In genomic region chr17:51722994-51723393, GRCh38 we compare ENCODE assay signal across 28 cellular contexts.
DNase-seq lines count a peak whose midpoint lies in the region; FAIRE-seq and TF ChIP-seq lines count a peak whose summit lies in the region.
"Had no signal": no experiment of that assay in that cellular context is flagged by ENCODE, and none has a peak within 500 bp of the region (broad histone marks: within the 10 kb centered on the region; RNA-seq: fewer than 3 reads in every experiment).

No MANE protein-coding gene starts in this region.

- no peaks in the 10 kb centered on the region for H3K9me3 ChIP-seq in breast epithelium
- H3K9me3 ChIP-seq in CD4-positive, alpha-beta memory T cell (ENCODE audit: control insufficient read depth in 1 of 2, low read length in 2 of 2) = no peaks in the 10 kb centered on the region

- BruUV-seq in MCF 10A (replicated peaks; lab: Mats Ljungman, UMichigan) = no TSS peak

- no peaks in the 10 kb centered on the region for H3K27me3 ChIP-seq in breast epithelium
- H3K27me3 ChIP-seq in CD4-positive, alpha-beta memory T cell (ENCODE audit: insufficient read depth, low read length) = no peaks in the 10 kb centered on the region

- FAIRE-seq in urothelium cell line (lab: Jason Lieb, UNC) = no peak
- FAIRE-seq: GM12892, GM19239 had no signal

- intact Hi-C loops in MCF 10A (cut with micrococcal nuclease) = no loop called here
- intact Hi-C loops in breast epithelium (cut with DNase I; ENCODE audit: low total_unique reads) = no loop called here
- intact Hi-C loops in CD4-positive, alpha-beta memory T cell (cut with micrococcal nuclease) = no loop called here

- peaks cover 17% of the 10 kb centered on the region for H3K4me1 Mint-ChIP-seq in MCF 10A (ENCODE audit: insufficient read depth, unreplicated experiment)
- peaks cover 0 to 4% (median 1%) of the 10 kb centered on the region in 4 donors for H3K4me1 Mint-ChIP-seq in CD4-positive, alpha-beta memory T cell
- H3K4me1 Mint-ChIP-seq: B cell; CD8-positive, alpha-beta memory T cell had no signal

- POLR2A ChIA-PET in MCF 10A (lab: Yijun Ruan, JAX) = no interaction called here
- POLR2A ChIA-PET in CD4-positive, alpha-beta memory T cell (lab: Charles Lee; ENCODE audit: partially characterized antibody) = no interaction called here

- no peaks in the 10 kb centered on the region for H3K4me1 ChIP-seq in breast epithelium
- no peaks in the 10 kb centered on the region for H3K4me1 ChIP-seq in CD4-positive, alpha-beta memory T cell (ENCODE audit: insufficient read depth, low read length)

- TF ChIP-seq POLR2A in breast epithelium (IDR thresholded peaks at IDR 0.05) = no peak

- H3K4me3 Mint-ChIP-seq in MCF 10A (ENCODE audit: unreplicated experiment) = no peak overlapping the region
- H3K4me3 Mint-ChIP-seq in CD4-positive, alpha-beta memory T cell = no peak overlapping the region
- H3K4me3 Mint-ChIP-seq: B cell; CD8-positive, alpha-beta memory T cell had no signal

- H3K36me3 Mint-ChIP-seq in MCF 10A (ENCODE audit: insufficient read depth, unreplicated experiment) = no peaks in the 10 kb centered on the region
- no peaks in the 10 kb centered on the region for H3K36me3 Mint-ChIP-seq in CD4-positive, alpha-beta memory T cell
- H3K36me3 Mint-ChIP-seq: CD8-positive, alpha-beta memory T cell had no signal

- DNase-seq in MCF 10A (ENCODE audit: unreplicated experiment) = peak; percentile 78
- DNase-seq in breast epithelium (ENCODE audit: low spot score in 2 of 2) = no peak
- peak; percentile 53 for DNase-seq in epithelial cell of esophagus (ENCODE audit: low read depth)
- DNase-seq in kidney tubule cell (ENCODE audit: low spot score) = peak; percentile 33
- DNase-seq in urothelium cell line (ENCODE audit: low spot score) = no peak
- DNase-seq in CD4-positive, alpha-beta memory T cell = no peak
- DNase-seq in substantia nigra (lab: John Stamatoyannopoulos, UW) = no peak
- DNase-seq in NCI-H1694 (lab: John Stamatoyannopoulos, UW) = no peak
- DNase-seq: Calu3; CD8-positive, alpha-beta memory T cell; DMS79 treated with DMSO at 0.1 percent for 48 hours; NCI-H1092 treated with DMSO at 0.1 percent for 48 hours; NCI-H1436 treated with DMSO at 0.1 percent for 48 hours; NCI-H1930; NCI-H2107; NCI-H446; NCI-H524 treated with DMSO at 0.1 percent for 48 hours; NCI-H774; PC-9; RPMI8226; SIG-M5 had no signal

- TF ChIP-seq CTCF in MCF 10A (IDR thresholded peaks at IDR 0.05; ENCODE audit: unreplicated experiment) (no peak), breast epithelium (IDR thresholded peaks at IDR 0.05) (no peak), epithelial cell of esophagus (IDR thresholded peaks at IDR 0.05; ENCODE audit: insufficient read depth, low read depth, low read length, missing control alignments) (no peak)

- H3K27ac Mint-ChIP-seq in MCF 10A (ENCODE audit: low read depth, unreplicated experiment) = no peak overlapping the region
- no peak overlapping the region for H3K27ac Mint-ChIP-seq in CD4-positive, alpha-beta memory T cell
- H3K27ac Mint-ChIP-seq: B cell; CD8-positive, alpha-beta memory T cell had no signal

- H3K36me3 ChIP-seq in breast epithelium = no peaks in the 10 kb centered on the region
- H3K36me3 ChIP-seq in CD4-positive, alpha-beta memory T cell (ENCODE audit: insufficient read depth, low read length) = no peaks in the 10 kb centered on the region

- H3K9me3 Mint-ChIP-seq in MCF 10A (ENCODE audit: unreplicated experiment) = no peaks in the 10 kb centered on the region
- H3K9me3 Mint-ChIP-seq in CD4-positive, alpha-beta memory T cell = peaks cover 0 to 4% (median 0%) of the 10 kb centered on the region in 8 donors

- H3K27ac ChIP-seq in breast epithelium (no peak overlapping the region), substantia nigra (ENCODE audit: low read depth, low read length, poor library complexity, severe bottlenecking) (no peak overlapping the region)
- H3K27ac ChIP-seq in CD4-positive, alpha-beta memory T cell (ENCODE audit: low read depth, low read length) = no peak overlapping the region
- H3K27ac ChIP-seq: 22Rv1, C4-2B, HL-60, PC-9, SK-N-MC had no signal

- H3K4me3 ChIP-seq in breast epithelium (no peak overlapping the region), epithelial cell of esophagus (ENCODE audit: low read length) (no peak overlapping the region)
- no peak overlapping the region for H3K4me3 ChIP-seq in CD4-positive, alpha-beta memory T cell (ENCODE audit: low read length in 2 of 2)
- H3K4me3 ChIP-seq: PC-9, SK-N-MC had no signal

- H3K27me3 Mint-ChIP-seq in MCF 10A (ENCODE audit: insufficient read depth, unreplicated experiment) = no peaks in the 10 kb centered on the region
- peaks cover 0 to 2% of the 10 kb centered on the region in 2 donors for H3K27me3 Mint-ChIP-seq in CD4-positive, alpha-beta memory T cell
- H3K27me3 Mint-ChIP-seq: B cell; CD8-positive, alpha-beta memory T cell had no signal

- CTCF ChIA-PET in MCF 10A (lab: Yijun Ruan, JAX) = interaction anchor here (0.6 to 1.1 kb wide), 2 partner anchors 185 to 382 kb away, joined by 3 read pairs; no protein-coding TSS in a partner anchor
- CTCF ChIA-PET in CD4-positive, alpha-beta memory T cell (lab: Charles Lee; ENCODE audit: partially characterized antibody) = no interaction called here

Comparison
In these comparisons a context has a peak if more than half of its experiments do, and no peak if none do; other contexts are left out.
1. DNase-seq: peak in MCF 10A (single experiment), epithelial cell of esophagus (single experiment) and kidney tubule cell (single experiment); none in breast epithelium (0 of 2), urothelium cell line (single experiment), CD4-positive, alpha-beta memory T cell (0 of 5), substantia nigra (0 of 49) and NCI-H1694 (single experiment).